Comparison of ENCODE assay signal across 1 cellular context in the genomic region with DNA sequence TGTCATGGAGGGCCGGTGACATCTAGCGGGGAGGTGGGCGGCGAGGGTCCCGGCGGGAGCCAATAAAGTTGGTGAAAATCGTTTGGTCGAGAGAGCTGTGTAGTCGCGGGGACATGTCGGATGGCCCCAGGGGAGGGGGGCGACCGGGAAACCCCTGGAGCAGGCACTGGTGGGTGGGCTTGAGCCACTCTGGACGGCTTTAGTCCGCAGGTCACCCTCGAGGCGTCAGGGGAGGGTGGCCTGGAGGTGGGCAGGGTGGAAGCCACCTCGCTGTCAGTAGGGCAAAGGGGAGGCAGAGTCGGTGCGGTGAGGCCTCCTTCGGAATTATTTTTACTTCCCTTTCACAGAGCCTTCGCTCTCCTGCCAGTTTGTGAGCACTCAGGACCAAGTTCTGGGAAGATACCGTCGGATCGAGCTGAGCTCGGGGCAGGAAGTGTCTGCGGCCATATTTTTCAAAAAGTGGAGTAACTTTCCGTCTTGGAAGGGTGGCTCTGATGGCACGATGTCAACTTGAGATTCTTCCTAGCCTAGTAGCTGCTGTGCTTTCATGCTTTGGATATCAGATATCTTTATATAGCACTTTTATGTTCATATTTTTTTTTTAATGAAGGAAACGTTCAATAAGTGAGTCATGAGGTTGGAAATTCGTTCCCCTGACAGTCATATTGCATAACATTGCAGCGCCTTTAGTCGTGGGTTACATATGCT.
TF ChIP-seq lines count a peak whose summit lies in the region.

No MANE protein-coding gene starts in this region.

TF ChIP-seq in HEK293, 187 proteins besides CTCF, POLR2A, EP300 and RAD21 (continued from another document):
- TF ChIP-seq, protein P1, sequence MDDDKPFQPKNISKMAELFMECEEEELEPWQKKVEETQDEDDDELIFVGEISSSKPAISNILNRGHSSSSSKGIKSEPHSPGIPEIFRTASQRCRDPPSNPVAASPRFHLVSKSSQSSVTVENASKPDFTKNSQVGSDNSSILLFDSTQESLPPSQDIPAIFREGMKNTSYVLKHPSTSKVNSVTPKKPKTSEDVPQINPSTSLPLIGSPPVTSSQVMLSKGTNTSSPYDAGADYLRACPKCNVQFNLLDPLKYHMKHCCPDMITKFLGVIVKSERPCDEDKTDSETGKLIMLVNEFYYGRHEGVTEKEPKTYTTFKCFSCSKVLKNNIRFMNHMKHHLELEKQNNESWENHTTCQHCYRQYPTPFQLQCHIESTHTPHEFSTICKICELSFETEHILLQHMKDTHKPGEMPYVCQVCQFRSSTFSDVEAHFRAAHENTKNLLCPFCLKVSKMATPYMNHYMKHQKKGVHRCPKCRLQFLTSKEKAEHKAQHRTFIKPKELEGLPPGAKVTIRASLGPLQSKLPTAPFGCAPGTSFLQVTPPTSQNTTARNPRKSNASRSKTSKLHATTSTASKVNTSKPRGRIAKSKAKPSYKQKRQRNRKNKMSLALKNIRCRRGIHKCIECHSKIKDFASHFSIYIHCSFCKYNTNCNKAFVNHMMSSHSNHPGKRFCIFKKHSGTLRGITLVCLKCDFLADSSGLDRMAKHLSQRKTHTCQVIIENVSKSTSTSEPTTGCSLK (tag by site-specific recombination; IDR thresholded peaks at IDR 0.05), result no peak
- TF ChIP-seq GLIS2 (tag by site-specific recombination; IDR thresholded peaks at IDR 0.05), result peak; percentile 43; the same call in 1 of the 2 replicates
- peak; percentile 75 for TF ChIP-seq ZNF335 (tag by site-specific recombination; conservative IDR thresholded peaks at IDR 0.05)
- peak; percentile 11; the same call in 1 of the 2 replicates for TF ChIP-seq ZNF202 (tag by site-specific recombination; IDR thresholded peaks at IDR 0.05; ENCODE audit: borderline replicate concordance)
- TF ChIP-seq, protein P2, sequence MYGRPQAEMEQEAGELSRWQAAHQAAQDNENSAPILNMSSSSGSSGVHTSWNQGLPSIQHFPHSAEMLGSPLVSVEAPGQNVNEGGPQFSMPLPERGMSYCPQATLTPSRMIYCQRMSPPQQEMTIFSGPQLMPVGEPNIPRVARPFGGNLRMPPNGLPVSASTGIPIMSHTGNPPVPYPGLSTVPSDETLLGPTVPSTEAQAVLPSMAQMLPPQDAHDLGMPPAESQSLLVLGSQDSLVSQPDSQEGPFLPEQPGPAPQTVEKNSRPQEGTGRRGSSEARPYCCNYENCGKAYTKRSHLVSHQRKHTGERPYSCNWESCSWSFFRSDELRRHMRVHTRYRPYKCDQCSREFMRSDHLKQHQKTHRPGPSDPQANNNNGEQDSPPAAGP (tag by site-specific recombination; IDR thresholded peaks at IDR 0.05), result no peak
- TF ChIP-seq, protein P3, sequence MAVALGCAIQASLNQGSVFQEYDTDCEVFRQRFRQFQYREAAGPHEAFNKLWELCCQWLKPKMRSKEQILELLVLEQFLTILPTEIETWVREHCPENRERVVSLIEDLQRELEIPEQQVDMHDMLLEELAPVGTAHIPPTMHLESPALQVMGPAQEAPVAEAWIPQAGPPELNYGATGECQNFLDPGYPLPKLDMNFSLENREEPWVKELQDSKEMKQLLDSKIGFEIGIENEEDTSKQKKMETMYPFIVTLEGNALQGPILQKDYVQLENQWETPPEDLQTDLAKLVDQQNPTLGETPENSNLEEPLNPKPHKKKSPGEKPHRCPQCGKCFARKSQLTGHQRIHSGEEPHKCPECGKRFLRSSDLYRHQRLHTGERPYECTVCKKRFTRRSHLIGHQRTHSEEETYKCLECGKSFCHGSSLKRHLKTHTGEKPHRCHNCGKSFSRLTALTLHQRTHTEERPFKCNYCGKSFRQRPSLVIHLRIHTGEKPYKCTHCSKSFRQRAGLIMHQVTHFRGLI (tag by site-specific recombination; IDR thresholded peaks at IDR 0.05), result no peak
- TF ChIP-seq ZNF324 (tag by site-specific recombination; IDR thresholded peaks at IDR 0.05), result no peak
- no peak for TF ChIP-seq KLF9 (tag by site-specific recombination; IDR thresholded peaks at IDR 0.05; ENCODE audit: low read depth)
